ENCODE assay signal across 22 cellular contexts in genomic region chr20:4468114-4468513, GRCh38.
DNase-seq lines count a peak whose midpoint lies in the region; ATAC-seq, FAIRE-seq and TF ChIP-seq lines count a peak whose summit lies in the region.
"Had no signal": no experiment of that assay in that cellular context is flagged by ENCODE, and none has a peak within 500 bp of the region (broad histone marks: within the 10 kb centered on the region; RNA-seq: fewer than 3 reads in every experiment).

No MANE protein-coding gene starts in this region.

- H3K79me1 ChIP-seq in IMR-90 (ENCODE audit: low read depth in 1 of 2, low read length in 2 of 2) = 0 out of 4 replicates have a peak, but pooled peaks cover 0 to 4% of the 10 kb centered on the region in 2 experiments
- H3K79me1 ChIP-seq in trophoblast cell (ENCODE audit: low read length) = no peaks in the 10 kb centered on the region

- H3K4me3 ChIP-seq in A673 (ENCODE audit: low read depth, low read length, poor library complexity, severe bottlenecking) (peak overlapping the region; percentile 49), IMR-90 (ENCODE audit: insufficient read depth, low read depth, low read length) (no peak overlapping the region), SK-N-SH (ENCODE audit: low read depth in 2 of 2, low read length in 1 of 2) (no peak overlapping the region), trophoblast cell (ENCODE audit: low read depth, low read length) (no peak overlapping the region), HepG2 (replicated peaks in 1 of 3; ENCODE audit: insufficient read depth in 1 of 3, low read depth in 2 of 3, low read length in 3 of 3) (no peak overlapping the region)

- H2BK120ac ChIP-seq in IMR-90 (ENCODE audit: low read depth, low read length) (peak overlapping the region; percentile 48; the same call in 1 of the 2 replicates), trophoblast cell (ENCODE audit: insufficient read depth, low read length, poor library complexity) (no peak overlapping the region)

- no peak overlapping the region for H3K56ac ChIP-seq in IMR-90 (ENCODE audit: extremely low read depth, insufficient read depth, low read length)

- H3K14ac ChIP-seq in IMR-90 (replicated peaks; ENCODE audit: low read depth, low read length) = peak overlapping the region; percentile 33
- no peak overlapping the region for H3K14ac ChIP-seq in trophoblast cell (ENCODE audit: low read length)

- TF ChIP-seq EP300 in SK-N-SH (IDR thresholded peaks at IDR 0.05; ENCODE audit: borderline replicate concordance in 1 of 2, low read depth in 1 of 2, low read length in 1 of 2) = no peak
- no peak for TF ChIP-seq EP300 in HepG2 (IDR thresholded peaks at IDR 0.05; ENCODE audit: low read depth in 2 of 2, low read length in 2 of 2)
- TF ChIP-seq EP300 in HepG2 (CRISPR knock-in tag; IDR thresholded peaks at IDR 0.05; ENCODE audit: borderline replicate concordance) = no peak

- no peak overlapping the region; the same call in 2 of the 3 replicates for H2BK15ac ChIP-seq in IMR-90 (ENCODE audit: low read depth, low read length)

- H3K4me1 Mint-ChIP-seq in Calu3 (ENCODE audit: low read depth, unreplicated experiment) = no peaks in the 10 kb centered on the region
- H3K4me1 Mint-ChIP-seq: CD4-positive, CD25-positive, alpha-beta regulatory T cell; CD8-positive, alpha-beta memory T cell; IgD-negative memory B cell had no signal

- H3K36me3 Mint-ChIP-seq in Calu3 (ENCODE audit: insufficient read depth, unreplicated experiment) = no peaks in the 10 kb centered on the region
- H3K36me3 Mint-ChIP-seq: CD4-positive, CD25-positive, alpha-beta regulatory T cell; IgD-negative memory B cell had no signal

- H4K8ac ChIP-seq in IMR-90 (ENCODE audit: low read depth in 2 of 2, low read length in 2 of 2) (no peak overlapping the region; a peak in 1 of 4 replicates), trophoblast cell (ENCODE audit: low read depth, low read length) (no peak overlapping the region)

- H2AK9ac ChIP-seq in IMR-90 (replicated peaks; ENCODE audit: low read depth, low read length, poor library complexity) = no peak overlapping the region

- H3K27me3 ChIP-seq in A673 (replicated peaks; ENCODE audit: insufficient read depth, low read depth, low read length, poor library complexity) (no peaks in the 10 kb centered on the region), IMR-90 (ENCODE audit: control insufficient read depth, insufficient read depth, low read length) (no peaks in the 10 kb centered on the region), SK-N-SH (ENCODE audit: insufficient read depth) (no peaks in the 10 kb centered on the region), trophoblast cell (ENCODE audit: insufficient read depth, low read length) (no peaks in the 10 kb centered on the region), HepG2 (ENCODE audit: control insufficient read depth in 1 of 2, insufficient read depth in 2 of 2, low read length in 2 of 2) (peaks cover 0 to 15% of the 10 kb centered on the region in 2 experiments; a peak in 1 of 5 replicates)
- H3K27me3 ChIP-seq: BE2C had no signal

- H3K27ac ChIP-seq in A673 (ENCODE audit: low read depth, low read length, poor library complexity, severe bottlenecking) (peak overlapping the region; percentile 73), IMR-90 (ENCODE audit: insufficient read depth, low read length) (no peak overlapping the region), SK-N-SH (ENCODE audit: low read depth in 2 of 2, low read length in 1 of 2) (peak overlapping the region in 1 of 2 experiments; percentile 63; a peak in 3 of 4 replicates), trophoblast cell (ENCODE audit: low read depth, low read length) (no peak overlapping the region), HepG2 (ENCODE audit: extremely low read length, insufficient read depth, low read length) (no peak overlapping the region)
- H3K27ac ChIP-seq: HL-60 had no signal

- no peak overlapping the region for H2BK12ac ChIP-seq in trophoblast cell (ENCODE audit: low read length)

- H3K27ac Mint-ChIP-seq in Calu3 (ENCODE audit: unreplicated experiment) = no peak overlapping the region
- H3K27ac Mint-ChIP-seq: CD4-positive, CD25-positive, alpha-beta regulatory T cell; CD8-positive, alpha-beta memory T cell had no signal

- H3K4ac ChIP-seq in IMR-90 (ENCODE audit: low read depth, low read length) = peak overlapping the region; percentile 24; the same call in 1 of the 2 replicates
- no peak overlapping the region for H3K4ac ChIP-seq in trophoblast cell (ENCODE audit: low read depth, low read length)

- H2AFZ ChIP-seq in IMR-90 (replicated peaks; ENCODE audit: low read length, poor library complexity) (no peak overlapping the region), SK-N-SH (ENCODE audit: low read depth) (no peak overlapping the region), trophoblast cell (ENCODE audit: insufficient read depth, low read length, poor library complexity) (no peak overlapping the region), HepG2 (ENCODE audit: low read length) (no peak overlapping the region)

- no peak for TF ChIP-seq RAD21 in IMR-90 (IDR thresholded peaks at IDR 0.05; ENCODE audit: low read length)
- no peak for TF ChIP-seq RAD21 in SK-N-SH (IDR thresholded peaks at IDR 0.05; ENCODE audit: low read length)
- TF ChIP-seq RAD21 in HepG2 (CRISPR knock-in tag; IDR thresholded peaks at IDR 0.05) = no peak

- H3K9me1 ChIP-seq in IMR-90 (ENCODE audit: insufficient read depth, low read length) = peaks cover 11% of the 10 kb centered on the region

- no TSS peak for BruUV-seq in A673 (replicated peaks; lab: Mats Ljungman, UMichigan)
- no TSS peak for BruUV-seq in IMR-90 (replicated peaks; lab: Mats Ljungman, UMichigan)
- no TSS peak for BruUV-seq in HepG2 (replicated peaks; lab: Mats Ljungman, UMichigan)
- BruUV-seq in Calu3 (replicated peaks; lab: Mats Ljungman, UMichigan) = no TSS peak

- peaks cover 57% of the 10 kb centered on the region for H3K4me1 ChIP-seq in A673 (ENCODE audit: insufficient read depth, low read length, poor library complexity, severe bottlenecking)
- peaks cover 15% of the 10 kb centered on the region for H3K4me1 ChIP-seq in IMR-90 (ENCODE audit: control insufficient read depth, insufficient read depth, low read length)
- H3K4me1 ChIP-seq in SK-N-SH (ENCODE audit: control insufficient read depth in 1 of 2, insufficient read depth in 2 of 2, low read depth in 1 of 2, low read length in 1 of 2) = peaks cover 7 to 50% of the 10 kb centered on the region in 2 experiments
- no peaks in the 10 kb centered on the region for H3K4me1 ChIP-seq in trophoblast cell (ENCODE audit: control insufficient read depth in 1 of 2, insufficient read depth in 2 of 2, low read length in 2 of 2)
- H3K4me1 ChIP-seq in HepG2 (ENCODE audit: insufficient read depth, low read length) = no peaks in the 10 kb centered on the region
- H3K4me1 ChIP-seq: BE2C had no signal

- POLR2A ChIA-PET in A673 (lab: Charles Lee; ENCODE audit: low non-redundant PET) (no interaction called here), IMR-90 (lab: Charles Lee; ENCODE audit: unreplicated experiment) (no interaction called here), SK-N-SH (lab: Yijun Ruan, JAX) (no interaction called here), HepG2 (lab: Yijun Ruan, JAX) (no interaction called here)

- no peaks in the 10 kb centered on the region for H3K9me3 Mint-ChIP-seq in Calu3 (ENCODE audit: low read depth, unreplicated experiment)
- H3K9me3 Mint-ChIP-seq: CD8-positive, alpha-beta memory T cell had no signal

- H4K91ac ChIP-seq in IMR-90 (ENCODE audit: insufficient read depth, low read depth, low read length) (no peak overlapping the region), trophoblast cell (ENCODE audit: low read depth, low read length) (no peak overlapping the region)

- in situ Hi-C loops in IMR-90 (cut with MboI; ENCODE audit: low sequenced_read_pairs) = no loop called here
- in situ Hi-C loops in HepG2 (cut with HindIII; ENCODE audit: extremely low pct_ligation_motif_present, low pct_unique_long_range_greater_than_20kb) = no loop called here

- peak overlapping the region; percentile 56; the same call in 1 of the 2 replicates for H2AK5ac ChIP-seq in IMR-90 (ENCODE audit: low read depth, low read length)
- no peak overlapping the region for H2AK5ac ChIP-seq in trophoblast cell (ENCODE audit: low read length)

- no peak overlapping the region for H3K4me3 Mint-ChIP-seq in Calu3 (ENCODE audit: low read depth, unreplicated experiment)
- H3K4me3 Mint-ChIP-seq: CD4-positive, CD25-positive, alpha-beta regulatory T cell; CD8-positive, alpha-beta memory T cell; IgD-negative memory B cell had no signal

- ATAC-seq in IMR-90 (ENCODE audit: low read depth) (no peak), HepG2 (no peak)

- no peak overlapping the region for H4K12ac ChIP-seq in trophoblast cell (ENCODE audit: low read depth, low read length)

- no peak for FAIRE-seq in HepG2 (lab: Jason Lieb, UNC)
- FAIRE-seq: D721Med, GM12892 had no signal

- WGBS in IMR-90 (ENCODE audit: extremely low coverage in 2 of 2, insufficient read length in 1 of 2), 2 experiments = no CpG with 5 or more reads among the region's 1 CpG
- 0% methylated on average over 1 of the region's 1 CpG for WGBS in SK-N-SH (ENCODE audit: low lambda C conversion rate)
- WGBS in trophoblast cell (ENCODE audit: extremely low coverage, insufficient coverage, insufficient read length) = no CpG with 5 or more reads among the region's 1 CpG
- 5% methylated on average over 1 of the region's 1 CpG for WGBS in HepG2 (ENCODE audit: low lambda C conversion rate)

- peaks cover 21% of the 10 kb centered on the region for H3F3A ChIP-seq in SK-N-SH (replicated peaks; ENCODE audit: insufficient read depth)

- CTCF ChIA-PET in A673 (lab: Charles Lee) (no interaction called here), IMR-90 (lab: Yijun Ruan, JAX) (interaction anchor here (1.0 kb wide), 1 partner anchor 12 kb away, joined by 3 read pairs; no protein-coding TSS in a partner anchor), SK-N-SH (lab: Yijun Ruan, JAX) (interaction anchor here (1.7 kb wide), 1 partner anchor 10 kb away, joined by 5 read pairs; no protein-coding TSS in a partner anchor), HepG2 (lab: Yijun Ruan, JAX; ENCODE audit: low intra/inter-chr PET ratio, low total read pairs) (no interaction called here), Calu3 (lab: Charles Lee) (no interaction called here)

- peak overlapping the region; percentile 71; the same call in 1 of the 2 replicates for H2BK20ac ChIP-seq in IMR-90 (ENCODE audit: low read depth, low read length)

- no peak overlapping the region for H2BK5ac ChIP-seq in IMR-90 (ENCODE audit: low read depth, low read length, poor library complexity, severe bottlenecking)
- H2BK5ac ChIP-seq in trophoblast cell (ENCODE audit: low read depth, low read length, poor library complexity) = no peak overlapping the region

- H4K20me1 ChIP-seq in IMR-90 (ENCODE audit: insufficient read depth, low read length) (no peaks in the 10 kb centered on the region), SK-N-SH (ENCODE audit: insufficient read depth) (no peaks in the 10 kb centered on the region), HepG2 (ENCODE audit: insufficient read depth, low read length) (no peaks in the 10 kb centered on the region)

- no peaks in the 10 kb centered on the region for H3K9me2 ChIP-seq in SK-N-SH

- H3K18ac ChIP-seq in IMR-90 (ENCODE audit: low read depth, low read length) (no peak overlapping the region), trophoblast cell (ENCODE audit: low read length) (no peak overlapping the region)

- TF ChIP-seq CTCF in A673 (conservative IDR thresholded peaks at IDR 0.05; ENCODE audit: low read depth, low read length) (no peak), IMR-90 (conservative IDR thresholded peaks at IDR 0.05; ENCODE audit: low read depth, low read length) (no peak), SK-N-SH (IDR thresholded peaks at IDR 0.05) (no peak), HepG2 (CRISPR knock-in tag; IDR thresholded peaks at IDR 0.05) (no peak), Calu3 (IDR thresholded peaks at IDR 0.05; ENCODE audit: unreplicated experiment) (no peak)

- intact Hi-C loops in A673 (cut with micrococcal nuclease; ENCODE audit: unreplicated experiment) (loop anchor here (5.0 kb wide), 1 partner anchor 124 kb away; no protein-coding TSS in a partner anchor), IMR-90 (cut with micrococcal nuclease) (no loop called here), HepG2 (cut with micrococcal nuclease; ENCODE audit: unreplicated experiment) (no loop called here), Calu3 (cut with micrococcal nuclease; ENCODE audit: unreplicated experiment) (no loop called here)

- DNase-seq in A673 (ENCODE audit: low spot score) (no peak), IMR-90 (peak; percentile 8), SK-N-SH (no peak), trophoblast cell (peak; percentile 27 to 64), HepG2 (ENCODE audit: low spot score) (no peak), Calu3 (no peak), DMS153 (lab: John Stamatoyannopoulos, UW) (no peak)
- DNase-seq: 8988T; BE2C; C1 segment of cervical spinal cord; CD4-positive, CD25-positive, alpha-beta regulatory T cell; CD8-positive, alpha-beta memory T cell; COR-L47; DMS79; GDM1; HCEC 1CT; HFFc6; KBM-7 had no signal

- H3K23ac ChIP-seq in IMR-90 (ENCODE audit: low read depth, low read length) (no peak overlapping the region; the same call in 1 of the 2 replicates), trophoblast cell (ENCODE audit: low read length) (no peak overlapping the region)

- no peak overlapping the region for H4K5ac ChIP-seq in IMR-90 (ENCODE audit: low read depth, low read length)

- H3K9ac ChIP-seq in IMR-90 (ENCODE audit: low read depth, low read length) = no peak overlapping the region
- peak overlapping the region; percentile 11; the same call in 1 of the 2 replicates for H3K9ac ChIP-seq in SK-N-SH
- H3K9ac ChIP-seq in trophoblast cell (ENCODE audit: low read length) = no peak overlapping the region
- no peak overlapping the region for H3K9ac ChIP-seq in HepG2 (ENCODE audit: insufficient read depth, low read depth, low read length)

- H3K9me3 ChIP-seq in A673 (ENCODE audit: low read depth, low read length, poor library complexity, severe bottlenecking) = no peaks in the 10 kb centered on the region
- no peaks in the 10 kb centered on the region for H3K9me3 ChIP-seq in IMR-90 (ENCODE audit: control insufficient read depth, insufficient read depth, low read length)
- H3K9me3 ChIP-seq in SK-N-SH = no peaks in the 10 kb centered on the region
- H3K9me3 ChIP-seq in trophoblast cell (ENCODE audit: insufficient read depth, low read depth, low read length) = no peaks in the 10 kb centered on the region
- no peaks in the 10 kb centered on the region for H3K9me3 ChIP-seq in HepG2 (ENCODE audit: low read length)
- H3K9me3 ChIP-seq: BE2C had no signal

- peaks cover 68% of the 10 kb centered on the region for H3K27me3 Mint-ChIP-seq in Calu3 (ENCODE audit: unreplicated experiment)

- no peak overlapping the region for H3K4me2 ChIP-seq in IMR-90 (ENCODE audit: low read depth, low read length)
- H3K4me2 ChIP-seq in SK-N-SH = peak overlapping the region; percentile 55
- no peak overlapping the region for H3K4me2 ChIP-seq in trophoblast cell (ENCODE audit: low read length)
- no peak overlapping the region for H3K4me2 ChIP-seq in HepG2 (ENCODE audit: low read depth, low read length)

- no peak for TF ChIP-seq POLR2A in IMR-90 (IDR thresholded peaks at IDR 0.05; ENCODE audit: low read depth, low read length)
- TF ChIP-seq POLR2A in HepG2 (IDR thresholded peaks at IDR 0.05; ENCODE audit: insufficient read depth in 1 of 2, low read depth in 2 of 2, low read length in 2 of 2) = no peak

- H3K79me2 ChIP-seq in SK-N-SH (ENCODE audit: insufficient read depth) (no peaks in the 10 kb centered on the region), trophoblast cell (ENCODE audit: control insufficient read depth, insufficient read depth, low read length, poor library complexity) (no peaks in the 10 kb centered on the region), HepG2 (ENCODE audit: insufficient read depth, low read length) (no peaks in the 10 kb centered on the region)

- dilution Hi-C loops in IMR-90 (cut with HindIII; ENCODE audit: low sequenced_read_pairs, unreplicated experiment) = no loop called here

- H3K36me3 ChIP-seq in A673 (ENCODE audit: insufficient read depth, low read length, poor library complexity, severe bottlenecking) (no peaks in the 10 kb centered on the region), IMR-90 (ENCODE audit: control insufficient read depth, insufficient read depth, low read length) (no peaks in the 10 kb centered on the region), SK-N-SH (replicated peaks in 1 of 2; ENCODE audit: control insufficient read depth in 1 of 2, insufficient read depth in 2 of 2, low read length in 1 of 2) (no peaks in the 10 kb centered on the region), trophoblast cell (ENCODE audit: control insufficient read depth in 1 of 2, insufficient read depth in 2 of 2, low read length in 2 of 2) (no peaks in the 10 kb centered on the region), HepG2 (replicated peaks in 1 of 2; ENCODE audit: control insufficient read depth in 1 of 2, insufficient read depth in 2 of 2, low read length in 2 of 2) (no peaks in the 10 kb centered on the region)
- H3K36me3 ChIP-seq: BE2C had no signal

Comparison
In these comparisons a context has a peak if more than half of its experiments do, and no peak if none do; other contexts are left out.
1. DNase-seq: peak in IMR-90 (single experiment) and trophoblast cell (2 of 2); none in A673 (single experiment), SK-N-SH (single experiment), HepG2 (single experiment), Calu3 (single experiment) and DMS153 (single experiment).
2. CTCF ChIA-PET loops: an anchor here in IMR-90 (1.0 kb wide) and SK-N-SH (1.7 kb wide); none called in A673, HepG2 and Calu3.